ENCODE assay signal across 1 cellular context in the genomic region with DNA sequence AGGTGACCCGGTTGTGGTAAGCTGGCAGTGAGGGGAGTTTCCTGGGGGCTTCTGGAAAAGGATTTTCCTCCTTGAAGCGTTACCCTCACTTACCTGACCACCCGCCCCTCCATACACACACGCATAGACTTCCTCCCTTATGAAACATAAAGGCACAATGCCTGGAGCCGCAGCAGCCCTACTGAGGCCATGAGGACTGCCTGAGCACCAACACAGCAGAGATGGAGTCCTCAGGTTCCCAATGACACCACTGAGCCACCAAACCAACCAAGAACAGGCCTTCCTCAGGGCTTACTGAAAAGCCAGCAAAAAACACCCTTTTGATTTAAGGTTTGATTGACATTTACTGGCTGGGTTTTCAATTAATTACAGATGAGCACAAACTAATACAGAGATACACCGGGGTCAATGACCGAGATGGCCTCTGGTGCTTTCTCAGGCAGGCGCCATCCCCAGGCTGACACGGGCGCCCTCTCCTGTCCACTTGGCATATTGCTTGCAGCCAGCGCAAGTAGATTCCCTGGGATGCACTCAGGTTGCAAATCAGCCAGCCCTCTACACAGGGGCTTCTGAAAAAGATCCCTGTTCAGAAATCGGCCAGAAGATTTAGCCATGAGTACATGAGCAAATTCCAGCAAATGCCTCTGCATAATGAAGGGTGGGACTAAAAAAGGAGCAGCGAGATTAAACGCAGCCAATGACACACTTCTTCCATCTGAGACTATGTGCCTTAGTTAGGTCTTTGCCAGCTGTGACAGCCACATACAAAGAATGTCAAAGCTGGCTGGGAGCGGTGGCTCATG.
TF ChIP-seq lines count a peak whose summit lies in the region.

No MANE protein-coding gene starts in this region.

TF ChIP-seq in K562, 482 proteins besides CTCF, POLR2A, EP300 and RAD21 (continued from another document):
- TF ChIP-seq, protein P1, sequence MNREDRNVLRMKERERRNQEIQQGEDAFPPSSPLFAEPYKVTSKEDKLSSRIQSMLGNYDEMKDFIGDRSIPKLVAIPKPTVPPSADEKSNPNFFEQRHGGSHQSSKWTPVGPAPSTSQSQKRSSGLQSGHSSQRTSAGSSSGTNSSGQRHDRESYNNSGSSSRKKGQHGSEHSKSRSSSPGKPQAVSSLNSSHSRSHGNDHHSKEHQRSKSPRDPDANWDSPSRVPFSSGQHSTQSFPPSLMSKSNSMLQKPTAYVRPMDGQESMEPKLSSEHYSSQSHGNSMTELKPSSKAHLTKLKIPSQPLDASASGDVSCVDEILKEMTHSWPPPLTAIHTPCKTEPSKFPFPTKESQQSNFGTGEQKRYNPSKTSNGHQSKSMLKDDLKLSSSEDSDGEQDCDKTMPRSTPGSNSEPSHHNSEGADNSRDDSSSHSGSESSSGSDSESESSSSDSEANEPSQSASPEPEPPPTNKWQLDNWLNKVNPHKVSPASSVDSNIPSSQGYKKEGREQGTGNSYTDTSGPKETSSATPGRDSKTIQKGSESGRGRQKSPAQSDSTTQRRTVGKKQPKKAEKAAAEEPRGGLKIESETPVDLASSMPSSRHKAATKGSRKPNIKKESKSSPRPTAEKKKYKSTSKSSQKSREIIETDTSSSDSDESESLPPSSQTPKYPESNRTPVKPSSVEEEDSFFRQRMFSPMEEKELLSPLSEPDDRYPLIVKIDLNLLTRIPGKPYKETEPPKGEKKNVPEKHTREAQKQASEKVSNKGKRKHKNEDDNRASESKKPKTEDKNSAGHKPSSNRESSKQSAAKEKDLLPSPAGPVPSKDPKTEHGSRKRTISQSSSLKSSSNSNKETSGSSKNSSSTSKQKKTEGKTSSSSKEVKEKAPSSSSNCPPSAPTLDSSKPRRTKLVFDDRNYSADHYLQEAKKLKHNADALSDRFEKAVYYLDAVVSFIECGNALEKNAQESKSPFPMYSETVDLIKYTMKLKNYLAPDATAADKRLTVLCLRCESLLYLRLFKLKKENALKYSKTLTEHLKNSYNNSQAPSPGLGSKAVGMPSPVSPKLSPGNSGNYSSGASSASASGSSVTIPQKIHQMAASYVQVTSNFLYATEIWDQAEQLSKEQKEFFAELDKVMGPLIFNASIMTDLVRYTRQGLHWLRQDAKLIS (CRISPR knock-in tag; IDR thresholded peaks at IDR 0.05), result no peak
- TF ChIP-seq, protein P2, sequence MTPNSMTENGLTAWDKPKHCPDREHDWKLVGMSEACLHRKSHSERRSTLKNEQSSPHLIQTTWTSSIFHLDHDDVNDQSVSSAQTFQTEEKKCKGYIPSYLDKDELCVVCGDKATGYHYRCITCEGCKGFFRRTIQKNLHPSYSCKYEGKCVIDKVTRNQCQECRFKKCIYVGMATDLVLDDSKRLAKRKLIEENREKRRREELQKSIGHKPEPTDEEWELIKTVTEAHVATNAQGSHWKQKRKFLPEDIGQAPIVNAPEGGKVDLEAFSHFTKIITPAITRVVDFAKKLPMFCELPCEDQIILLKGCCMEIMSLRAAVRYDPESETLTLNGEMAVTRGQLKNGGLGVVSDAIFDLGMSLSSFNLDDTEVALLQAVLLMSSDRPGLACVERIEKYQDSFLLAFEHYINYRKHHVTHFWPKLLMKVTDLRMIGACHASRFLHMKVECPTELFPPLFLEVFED (CRISPR knock-in tag; conservative IDR thresholded peaks at IDR 0.05), result no peak
- TF ChIP-seq ZNF316 (IDR thresholded peaks at IDR 0.05), result no peak
- TF ChIP-seq CREM (IDR thresholded peaks at IDR 0.05; ENCODE audit: low read depth), result peak; percentile 23; the same call in 1 of the 2 replicates
- TF ChIP-seq POLR2B (IDR thresholded peaks at IDR 0.05; ENCODE audit: low read depth, partially characterized antibody), result no peak
- TF ChIP-seq SAFB (IDR thresholded peaks at IDR 0.05; ENCODE audit: borderline replicate concordance, low read depth, low read length), result no peak
- TF ChIP-seq ZNF140 (CRISPR knock-in tag; IDR thresholded peaks at IDR 0.05), result no peak
